Comparison of ENCODE assay signal across 9 cellular contexts in genomic region chr22:45101828-45102227, GRCh38.
DNase-seq lines count a peak whose midpoint lies in the region; ATAC-seq and TF ChIP-seq lines count a peak whose summit lies in the region.
"Had no signal": no experiment of that assay in that cellular context is flagged by ENCODE, and none has a peak within 500 bp of the region (broad histone marks: within the 10 kb centered on the region; RNA-seq: fewer than 3 reads in every experiment).

No MANE protein-coding gene starts in this region.

- no peaks in the 10 kb centered on the region for H3K27me3 ChIP-seq in A673 (replicated peaks; ENCODE audit: insufficient read depth, low read depth, low read length, poor library complexity)
- no peaks in the 10 kb centered on the region for H3K27me3 ChIP-seq in parathyroid adenoma (ENCODE audit: control insufficient read depth, insufficient read depth, low read length)

- H3K79me2 ChIP-seq in parathyroid adenoma: no peaks in the 10 kb centered on the region

- BruUV-seq in A673 (replicated peaks; lab: Mats Ljungman, UMichigan): no TSS peak

- no peaks in the 10 kb centered on the region for H3K36me3 ChIP-seq in A673 (ENCODE audit: insufficient read depth, low read length, poor library complexity, severe bottlenecking)
- no peaks in the 10 kb centered on the region for H3K36me3 ChIP-seq in parathyroid adenoma (ENCODE audit: control insufficient read depth, insufficient read depth, low read length)
- H3K36me3 ChIP-seq: HAP-1 had no signal

- H3K27ac ChIP-seq in A673 (ENCODE audit: low read depth, low read length, poor library complexity, severe bottlenecking) (no peak overlapping the region), parathyroid adenoma (no peak overlapping the region)

- intact Hi-C loops in A673 (cut with micrococcal nuclease; ENCODE audit: unreplicated experiment): no loop called here

- DNase-seq in A673 (ENCODE audit: low spot score) (peak; percentile 70), GDM1 (lab: John Stamatoyannopoulos, UW) (peak; percentile 66), NCI-H146 treated with DMSO at 0.1 percent for 48 hours (lab: John Stamatoyannopoulos, UW; ENCODE audit: unreplicated experiment) (peak; percentile 4), glutamatergic neuron (peak; percentile 68)

- ATAC-seq in GM21723 (IDR thresholded peaks at IDR 0.05; ENCODE audit: unreplicated experiment): no peak
- no peak for ATAC-seq in GM18907 (IDR thresholded peaks at IDR 0.05; ENCODE audit: unreplicated experiment)

- peaks cover 13% of the 10 kb centered on the region for H3K27me3 Mint-ChIP-seq in glutamatergic neuron (ENCODE audit: unreplicated experiment)

- peaks cover 5% of the 10 kb centered on the region for H3K4me1 Mint-ChIP-seq in glutamatergic neuron (ENCODE audit: low read depth, unreplicated experiment)

- no peak overlapping the region for H3K4me3 Mint-ChIP-seq in glutamatergic neuron (ENCODE audit: unreplicated experiment)

- H3K4me2 ChIP-seq in parathyroid adenoma (ENCODE audit: low read length): no peak overlapping the region

- CTCF ChIA-PET in A673 (lab: Charles Lee): no interaction called here

- H2AFZ ChIP-seq in parathyroid adenoma: no peak overlapping the region

- no peak overlapping the region for H3K9ac ChIP-seq in parathyroid adenoma

- H3K27ac Mint-ChIP-seq in glutamatergic neuron (ENCODE audit: unreplicated experiment): no peak overlapping the region

- peaks cover 9% of the 10 kb centered on the region for H3K9me3 Mint-ChIP-seq in glutamatergic neuron (ENCODE audit: unreplicated experiment)

- H3K9me3 ChIP-seq in A673 (ENCODE audit: low read depth, low read length, poor library complexity, severe bottlenecking) (no peaks in the 10 kb centered on the region), parathyroid adenoma (ENCODE audit: control insufficient read depth, low read length) (no peaks in the 10 kb centered on the region)
- H3K9me3 ChIP-seq: HAP-1 had no signal

- POLR2A ChIA-PET in A673 (lab: Charles Lee; ENCODE audit: low non-redundant PET): no interaction called here

- H3K4me1 ChIP-seq in A673 (ENCODE audit: insufficient read depth, low read length, poor library complexity, severe bottlenecking) (no peaks in the 10 kb centered on the region), parathyroid adenoma (no peaks in the 10 kb centered on the region)
- H3K4me1 ChIP-seq: HAP-1 had no signal

- TF ChIP-seq CTCF in A673 (conservative IDR thresholded peaks at IDR 0.05; ENCODE audit: low read depth, low read length): peak; percentile 68
- TF ChIP-seq CTCF in WI38 (IDR thresholded peaks at IDR 0.05; ENCODE audit: low read depth, low read length): peak; percentile 58
- TF ChIP-seq CTCF in glutamatergic neuron (IDR thresholded peaks at IDR 0.05; ENCODE audit: partially characterized antibody, unreplicated experiment): no peak
- peak; percentile 49 for TF ChIP-seq CTCF in parathyroid adenoma (IDR thresholded peaks at IDR 0.05)

- H3K4me3 ChIP-seq in A673 (ENCODE audit: low read depth, low read length, poor library complexity, severe bottlenecking) (no peak overlapping the region), WI38 (ENCODE audit: low read depth, low read length) (no peak overlapping the region), parathyroid adenoma (ENCODE audit: low read depth, low read length) (no peak overlapping the region)
- H3K4me3 ChIP-seq: HAP-1 had no signal

- H3K36me3 Mint-ChIP-seq in glutamatergic neuron (ENCODE audit: unreplicated experiment): no peaks in the 10 kb centered on the region

Comparison
In these comparisons a context has a peak if more than half of its experiments do, and no peak if none do; other contexts are left out.
1. DNase-seq: peak in every context shown above with its lines; median percentile 70 in A673; 68 in glutamatergic neuron; 66 in GDM1; 4 in NCI-H146 treated with DMSO at 0.1 percent for 48 hours.